In the genomic region with DNA sequence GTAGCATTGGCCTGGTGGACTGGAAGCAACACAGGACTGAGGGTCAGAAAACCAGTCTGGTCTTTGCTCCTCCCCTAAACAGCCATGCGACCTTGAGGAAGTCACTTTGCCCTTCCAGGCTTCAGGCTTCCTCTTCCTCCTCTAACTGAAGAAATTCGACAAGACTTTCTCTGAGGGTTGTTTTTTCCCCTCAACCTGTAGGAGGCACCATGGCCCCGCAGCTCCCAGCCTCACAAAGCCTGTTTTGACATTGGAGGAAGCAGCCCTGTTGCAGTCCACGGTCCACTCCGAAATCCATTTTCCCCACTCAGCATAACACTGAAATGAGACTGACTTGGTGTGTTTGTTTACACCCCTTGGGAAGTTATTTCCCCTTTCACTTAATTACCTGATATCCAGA, we compare ENCODE assay signal across 3 cellular contexts.
TF ChIP-seq lines count a peak whose summit lies in the region.

No MANE protein-coding gene starts in this region.

TF ChIP-seq in HCT116, 20 proteins besides CTCF, POLR2A, EP300 and RAD21:
- TF ChIP-seq TCF7L2 (IDR thresholded peaks at IDR 0.05; ENCODE audit: borderline replicate concordance, extremely low read depth, insufficient read depth, insufficient read length): no peak
- TF ChIP-seq FOSL1 (IDR thresholded peaks at IDR 0.05; ENCODE audit: low read depth): no peak
- TF ChIP-seq EZH2 (IDR thresholded peaks at IDR 0.05): no peak
- TF ChIP-seq SP1 (IDR thresholded peaks at IDR 0.05; ENCODE audit: low read depth): no peak
- no peak for TF ChIP-seq SRF (IDR thresholded peaks at IDR 0.05; ENCODE audit: low read depth)
- TF ChIP-seq CBX3 (IDR thresholded peaks at IDR 0.05; ENCODE audit: low read depth): no peak
TF ChIP-seq in HCT116: peak in this region for 0.

TF ChIP-seq in K562, 482 proteins besides CTCF, POLR2A, EP300 and RAD21:
- TF ChIP-seq ZKSCAN8 (CRISPR knock-in tag; IDR thresholded peaks at IDR 0.05): no peak
- TF ChIP-seq POLR3A (IDR thresholded peaks at IDR 0.05; ENCODE audit: borderline replicate concordance, extremely low read depth, insufficient read depth, insufficient read length): no peak
- no peak for TF ChIP-seq CHD1 (IDR thresholded peaks at IDR 0.05; ENCODE audit: low read length)
- no peak for TF ChIP-seq CAMTA2 (CRISPR knock-in tag; conservative IDR thresholded peaks at IDR 0.05)
- TF ChIP-seq, protein P1, sequence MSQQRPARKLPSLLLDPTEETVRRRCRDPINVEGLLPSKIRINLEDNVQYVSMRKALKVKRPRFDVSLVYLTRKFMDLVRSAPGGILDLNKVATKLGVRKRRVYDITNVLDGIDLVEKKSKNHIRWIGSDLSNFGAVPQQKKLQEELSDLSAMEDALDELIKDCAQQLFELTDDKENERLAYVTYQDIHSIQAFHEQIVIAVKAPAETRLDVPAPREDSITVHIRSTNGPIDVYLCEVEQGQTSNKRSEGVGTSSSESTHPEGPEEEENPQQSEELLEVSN (IDR thresholded peaks at IDR 0.05; ENCODE audit: borderline replicate concordance in 1 of 2, extremely low read depth in 1 of 2, insufficient read depth in 1 of 2, insufficient read length in 1 of 2, low read depth in 1 of 2, low read length in 1 of 2, poor library complexity in 1 of 2, severe bottlenecking in 1 of 2): no peak
- TF ChIP-seq ZNF175 (CRISPR knock-in tag; IDR thresholded peaks at IDR 0.05; ENCODE audit: low read depth): no peak
- TF ChIP-seq MTA3 (IDR thresholded peaks at IDR 0.05; ENCODE audit: borderline replicate concordance): no peak
- TF ChIP-seq SP2 (IDR thresholded peaks at IDR 0.05; ENCODE audit: extremely low read depth, low read depth, low read length, poor library complexity, severe bottlenecking): no peak
- no peak for TF ChIP-seq CCAR2 (IDR thresholded peaks at IDR 0.05; ENCODE audit: low read depth, low read length)
- TF ChIP-seq, protein P2, sequence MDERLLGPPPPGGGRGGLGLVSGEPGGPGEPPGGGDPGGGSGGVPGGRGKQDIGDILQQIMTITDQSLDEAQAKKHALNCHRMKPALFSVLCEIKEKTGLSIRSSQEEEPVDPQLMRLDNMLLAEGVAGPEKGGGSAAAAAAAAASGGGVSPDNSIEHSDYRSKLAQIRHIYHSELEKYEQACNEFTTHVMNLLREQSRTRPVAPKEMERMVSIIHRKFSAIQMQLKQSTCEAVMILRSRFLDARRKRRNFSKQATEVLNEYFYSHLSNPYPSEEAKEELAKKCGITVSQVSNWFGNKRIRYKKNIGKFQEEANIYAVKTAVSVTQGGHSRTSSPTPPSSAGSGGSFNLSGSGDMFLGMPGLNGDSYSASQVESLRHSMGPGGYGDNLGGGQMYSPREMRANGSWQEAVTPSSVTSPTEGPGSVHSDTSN (CRISPR knock-in tag; IDR thresholded peaks at IDR 0.05; ENCODE audit: low read depth): no peak
- TF ChIP-seq, protein P2 (tag; conservative IDR thresholded peaks at IDR 0.05; ENCODE audit: low read depth): no peak
- TF ChIP-seq HDAC8 (tag; IDR thresholded peaks at IDR 0.05): no peak

TF ChIP-seq in liver, 16 proteins besides CTCF, POLR2A, EP300 and RAD21:
- TF ChIP-seq HNF4G (IDR thresholded peaks at IDR 0.05) (no peak), HNF4A (conservative IDR thresholded peaks at IDR 0.05) (no peak), RXRA (IDR thresholded peaks at IDR 0.05) (no peak), YY1 (IDR thresholded peaks at IDR 0.05) (no peak), SP1 (IDR thresholded peaks at IDR 0.05) (no peak), FOXA1 (IDR thresholded peaks at IDR 0.05) (no peak), NR2F2 (IDR thresholded peaks at IDR 0.05) (no peak), TAF1 (conservative IDR thresholded peaks at IDR 0.05) (no peak), JUND (IDR thresholded peaks at IDR 0.05) (no peak), FOXA2 (IDR thresholded peaks at IDR 0.05) (no peak)
- TF ChIP-seq, protein P3, sequence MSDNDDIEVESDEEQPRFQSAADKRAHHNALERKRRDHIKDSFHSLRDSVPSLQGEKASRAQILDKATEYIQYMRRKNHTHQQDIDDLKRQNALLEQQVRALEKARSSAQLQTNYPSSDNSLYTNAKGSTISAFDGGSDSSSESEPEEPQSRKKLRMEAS (IDR thresholded peaks at IDR 0.05): no peak
- TF ChIP-seq, protein P4, sequence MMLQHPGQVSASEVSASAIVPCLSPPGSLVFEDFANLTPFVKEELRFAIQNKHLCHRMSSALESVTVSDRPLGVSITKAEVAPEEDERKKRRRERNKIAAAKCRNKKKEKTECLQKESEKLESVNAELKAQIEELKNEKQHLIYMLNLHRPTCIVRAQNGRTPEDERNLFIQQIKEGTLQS (IDR thresholded peaks at IDR 0.05): no peak
- TF ChIP-seq, protein P5, sequence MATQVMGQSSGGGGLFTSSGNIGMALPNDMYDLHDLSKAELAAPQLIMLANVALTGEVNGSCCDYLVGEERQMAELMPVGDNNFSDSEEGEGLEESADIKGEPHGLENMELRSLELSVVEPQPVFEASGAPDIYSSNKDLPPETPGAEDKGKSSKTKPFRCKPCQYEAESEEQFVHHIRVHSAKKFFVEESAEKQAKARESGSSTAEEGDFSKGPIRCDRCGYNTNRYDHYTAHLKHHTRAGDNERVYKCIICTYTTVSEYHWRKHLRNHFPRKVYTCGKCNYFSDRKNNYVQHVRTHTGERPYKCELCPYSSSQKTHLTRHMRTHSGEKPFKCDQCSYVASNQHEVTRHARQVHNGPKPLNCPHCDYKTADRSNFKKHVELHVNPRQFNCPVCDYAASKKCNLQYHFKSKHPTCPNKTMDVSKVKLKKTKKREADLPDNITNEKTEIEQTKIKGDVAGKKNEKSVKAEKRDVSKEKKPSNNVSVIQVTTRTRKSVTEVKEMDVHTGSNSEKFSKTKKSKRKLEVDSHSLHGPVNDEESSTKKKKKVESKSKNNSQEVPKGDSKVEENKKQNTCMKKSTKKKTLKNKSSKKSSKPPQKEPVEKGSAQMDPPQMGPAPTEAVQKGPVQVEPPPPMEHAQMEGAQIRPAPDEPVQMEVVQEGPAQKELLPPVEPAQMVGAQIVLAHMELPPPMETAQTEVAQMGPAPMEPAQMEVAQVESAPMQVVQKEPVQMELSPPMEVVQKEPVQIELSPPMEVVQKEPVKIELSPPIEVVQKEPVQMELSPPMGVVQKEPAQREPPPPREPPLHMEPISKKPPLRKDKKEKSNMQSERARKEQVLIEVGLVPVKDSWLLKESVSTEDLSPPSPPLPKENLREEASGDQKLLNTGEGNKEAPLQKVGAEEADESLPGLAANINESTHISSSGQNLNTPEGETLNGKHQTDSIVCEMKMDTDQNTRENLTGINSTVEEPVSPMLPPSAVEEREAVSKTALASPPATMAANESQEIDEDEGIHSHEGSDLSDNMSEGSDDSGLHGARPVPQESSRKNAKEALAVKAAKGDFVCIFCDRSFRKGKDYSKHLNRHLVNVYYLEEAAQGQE (IDR thresholded peaks at IDR 0.05): no peak
